ENCODE assay signal across 19 cellular contexts in genomic region chr19:16146112-16146511, GRCh38. TPM values are rescaled to one million over a fixed set of nuclear protein-coding genes. Genes with fewer than 3 reads are reported as not detected.
DNase-seq lines count a peak whose midpoint lies in the region; ATAC-seq, FAIRE-seq and TF ChIP-seq lines count a peak whose summit lies in the region.
"Had no signal": no experiment of that assay in that cellular context is flagged by ENCODE, and none has a peak within 500 bp of the region (broad histone marks: within the 10 kb centered on the region; RNA-seq: fewer than 3 reads in every experiment).

No MANE protein-coding gene starts in this region.

- FAIRE-seq in GM12892 (lab: Jason Lieb, UNC) = peak; percentile 27
- FAIRE-seq: keratinocyte had no signal

- no peaks in the 10 kb centered on the region for H3K9me3 ChIP-seq in neutrophil
- H3K9me3 ChIP-seq: heart right ventricle had no signal

- TF ChIP-seq POLR2A in GM12892 (IDR thresholded peaks at IDR 0.05; ENCODE audit: low read depth, low read length) = peak; percentile 49; the same call in 1 of the 2 replicates

- peak overlapping the region; percentile 49 to 99 for H3K4me3 Mint-ChIP-seq in activated T-cell treated with anti-CD3 and anti-CD28 coated beads, Interleukin-2, amount 50 U/mL, for 72 hours
- H3K4me3 Mint-ChIP-seq in activated T-cell treated with anti-CD3 and anti-CD28 coated beads, Interleukin-2, amount 50 U/mL, for 24 hours = no peak overlapping the region
- H3K4me3 Mint-ChIP-seq in activated T-helper 1 cell treated with anti-CD3 and anti-CD28 coated beads, Interleukin-12 subunit alpha, Interleukin-12 subunit beta, Interleukin-2, Interleukin-4 antibody, amounts not matched to agents 30 ng/mL and 10 ng/mL and 1 ng/mL, durations not matched to agents 14 hours and 24 hours and 36 hours = peak overlapping the region; percentile 98

- TF ChIP-seq CTCF in neutrophil (IDR thresholded peaks at IDR 0.05) = no peak

- no peaks in the 10 kb centered on the region for H3K27me3 Mint-ChIP-seq in activated T-cell treated with anti-CD3 and anti-CD28 coated beads, Interleukin-2, amount 50 U/mL, for 72 hours (ENCODE audit: low read depth)
- H3K27me3 Mint-ChIP-seq in activated T-cell treated with anti-CD3 and anti-CD28 coated beads, Interleukin-2, amount 50 U/mL, for 24 hours = no peaks in the 10 kb centered on the region
- no peaks in the 10 kb centered on the region for H3K27me3 Mint-ChIP-seq in activated T-helper 1 cell treated with anti-CD3 and anti-CD28 coated beads, Interleukin-12 subunit alpha, Interleukin-12 subunit beta, Interleukin-2, Interleukin-4 antibody, amounts not matched to agents 30 ng/mL and 10 ng/mL and 1 ng/mL, durations not matched to agents 14 hours and 24 hours and 36 hours (ENCODE audit: insufficient read depth)

- H3K36me3 Mint-ChIP-seq in activated T-cell treated with anti-CD3 and anti-CD28 coated beads, Interleukin-2, amount 50 U/mL, for 72 hours (ENCODE audit: insufficient read depth in 2 of 2) = peaks cover 6 to 16% of the 10 kb centered on the region in 2 donors
- peaks cover 30% of the 10 kb centered on the region for H3K36me3 Mint-ChIP-seq in activated T-cell treated with anti-CD3 and anti-CD28 coated beads, Interleukin-2, amount 50 U/mL, for 24 hours (ENCODE audit: low read depth)
- H3K36me3 Mint-ChIP-seq in activated T-helper 1 cell treated with anti-CD3 and anti-CD28 coated beads, Interleukin-12 subunit alpha, Interleukin-12 subunit beta, Interleukin-2, Interleukin-4 antibody, amounts not matched to agents 30 ng/mL and 10 ng/mL and 1 ng/mL, durations not matched to agents 14 hours and 24 hours and 36 hours (ENCODE audit: low read depth) = peaks cover 17% of the 10 kb centered on the region

- peaks cover 43% of the 10 kb centered on the region for H3K36me3 ChIP-seq in neutrophil
- H3K36me3 ChIP-seq: heart right ventricle had no signal

- DNase-seq in activated T-cell treated with anti-CD3 and anti-CD28 coated beads, Interleukin-2, amount 50 U/mL, for 72 hours = no peak
- no peak for DNase-seq in activated T-cell treated with anti-CD3 and anti-CD28 coated beads, Interleukin-2, amount 50 U/mL, for 24 hours
- DNase-seq in GM12892 (ENCODE audit: insufficient read length) = no peak
- DNase-seq in activated T-helper 1 cell treated with anti-CD3 and anti-CD28 coated beads, Interleukin-12 subunit alpha, Interleukin-12 subunit beta, Interleukin-2, Interleukin-4 antibody, amounts not matched to agents 30 ng/mL and 10 ng/mL and 1 ng/mL, durations not matched to agents 14 hours and 24 hours and 36 hours (ENCODE audit: low spot score) = no peak
- no peak for DNase-seq in 8988T
- no peak for DNase-seq in A172 (ENCODE audit: low spot score)
- DNase-seq: caudate nucleus; DMS153; effector CD8-positive, alpha-beta T cell; heart right ventricle; NCI-H1105 treated with DMSO at 0.1 percent for 48 hours; nucleus accumbens; right cardiac atrium had no signal

- no peaks in the 10 kb centered on the region for H3K27me3 ChIP-seq in neutrophil

- H3K4me3 ChIP-seq in neutrophil (ENCODE audit: low read depth in 1 of 2, low read length in 1 of 2) = peak overlapping the region; percentile 88 to 93

- no peak overlapping the region for H3K27ac Mint-ChIP-seq in activated T-cell treated with anti-CD3 and anti-CD28 coated beads, Interleukin-2, amount 50 U/mL, for 72 hours
- no peak overlapping the region for H3K27ac Mint-ChIP-seq in activated T-cell treated with anti-CD3 and anti-CD28 coated beads, Interleukin-2, amount 50 U/mL, for 24 hours
- H3K27ac Mint-ChIP-seq in activated T-helper 1 cell treated with anti-CD3 and anti-CD28 coated beads, Interleukin-12 subunit alpha, Interleukin-12 subunit beta, Interleukin-2, Interleukin-4 antibody, amounts not matched to agents 30 ng/mL and 10 ng/mL and 1 ng/mL, durations not matched to agents 14 hours and 24 hours and 36 hours = peak overlapping the region; percentile 58

- no peak for ATAC-seq in activated T-cell treated with anti-CD3 and anti-CD28 coated beads, Interleukin-2, amount 50 U/mL, for 72 hours (replicated peaks in 1 of 2)
- ATAC-seq in GM18861 (IDR thresholded peaks at IDR 0.05; ENCODE audit: unreplicated experiment) = no peak
- ATAC-seq: heart right ventricle, right cardiac atrium had no signal

- intact Hi-C loops in activated T-helper 1 cell treated with anti-CD3 and anti-CD28 coated beads, Interleukin-12 subunit alpha, Interleukin-12 subunit beta, Interleukin-2, Interleukin-4 antibody, amounts not matched to agents 30 ng/mL and 10 ng/mL and 1 ng/mL, durations not matched to agents 14 hours and 24 hours and 36 hours (cut with micrococcal nuclease) = no loop called here

- H3K9me3 Mint-ChIP-seq in activated T-cell treated with anti-CD3 and anti-CD28 coated beads, Interleukin-2, amount 50 U/mL, for 72 hours = no peaks in the 10 kb centered on the region
- H3K9me3 Mint-ChIP-seq in activated T-cell treated with anti-CD3 and anti-CD28 coated beads, Interleukin-2, amount 50 U/mL, for 24 hours = no peaks in the 10 kb centered on the region
- no peaks in the 10 kb centered on the region for H3K9me3 Mint-ChIP-seq in activated T-helper 1 cell treated with anti-CD3 and anti-CD28 coated beads, Interleukin-12 subunit alpha, Interleukin-12 subunit beta, Interleukin-2, Interleukin-4 antibody, amounts not matched to agents 30 ng/mL and 10 ng/mL and 1 ng/mL, durations not matched to agents 14 hours and 24 hours and 36 hours

- peaks cover 82 to 92% of the 10 kb centered on the region in 2 experiments for H3K4me1 ChIP-seq in neutrophil (ENCODE audit: control insufficient read depth in 1 of 2, insufficient read depth in 1 of 2, low read depth in 1 of 2, low read length in 1 of 2)

- peaks cover 32% of the 10 kb centered on the region for H3K4me1 Mint-ChIP-seq in activated T-cell treated with anti-CD3 and anti-CD28 coated beads, Interleukin-2, amount 50 U/mL, for 72 hours (ENCODE audit: low read depth)
- peaks cover 34% of the 10 kb centered on the region for H3K4me1 Mint-ChIP-seq in activated T-cell treated with anti-CD3 and anti-CD28 coated beads, Interleukin-2, amount 50 U/mL, for 24 hours (ENCODE audit: low read depth)
- peaks cover 46% of the 10 kb centered on the region for H3K4me1 Mint-ChIP-seq in activated T-helper 1 cell treated with anti-CD3 and anti-CD28 coated beads, Interleukin-12 subunit alpha, Interleukin-12 subunit beta, Interleukin-2, Interleukin-4 antibody, amounts not matched to agents 30 ng/mL and 10 ng/mL and 1 ng/mL, durations not matched to agents 14 hours and 24 hours and 36 hours (ENCODE audit: low read depth)

- H3K27ac ChIP-seq in neutrophil = peak overlapping the region; percentile 96
- H3K27ac ChIP-seq: VCaP had no signal

RNA-seq across cellular contexts. Expression of gene HSH2D, which starts 2.6 kb away (rescaled TPM):
- total RNA-seq in activated T-cell treated with anti-CD3 and anti-CD28 coated beads, Interleukin-2, amount 50 U/mL, for 72 hours = 10 to 100 TPM; 29.9 to 37.2 TPM
- polyA plus RNA-seq in GM12892 (2012; ENCODE audit: missing spikeins) = 89.1 TPM
- total RNA-seq in activated T-helper 1 cell treated with anti-CD3 and anti-CD28 coated beads, Interleukin-12 subunit alpha, Interleukin-12 subunit beta, Interleukin-2, Interleukin-4 antibody, amounts not matched to agents 30 ng/mL and 10 ng/mL and 1 ng/mL, durations not matched to agents 14 hours and 24 hours and 36 hours = 32.0 and 35.2 TPM in 2 replicates
- total RNA-seq in A172 (2014; rRNA removed; shearing (Covaris generic)) = not detected in 2 replicates

RNA-seq across cellular contexts. Expression of gene CIB3, which starts 27.2 kb away (rescaled TPM):
- not detected for total RNA-seq in activated T-cell treated with anti-CD3 and anti-CD28 coated beads, Interleukin-2, amount 50 U/mL, for 72 hours
- polyA plus RNA-seq in GM12892 (2012; ENCODE audit: missing spikeins) = not detected
- not detected in 2 replicates for total RNA-seq in activated T-helper 1 cell treated with anti-CD3 and anti-CD28 coated beads, Interleukin-12 subunit alpha, Interleukin-12 subunit beta, Interleukin-2, Interleukin-4 antibody, amounts not matched to agents 30 ng/mL and 10 ng/mL and 1 ng/mL, durations not matched to agents 14 hours and 24 hours and 36 hours
- not detected in 2 replicates for total RNA-seq in A172 (2014; rRNA removed; shearing (Covaris generic))
- total RNA-seq: heart right ventricle, mesenteric fat pad, right cardiac atrium, temporal lobe had no signal
- polyA plus RNA-seq: heart right ventricle, keratinocyte, right cardiac atrium had no signal

RNA-seq across cellular contexts. Expression of gene RAB8A, which starts 34.4 kb away (rescaled TPM):
- 10 to 100 TPM; 95.9 to 99.2 TPM for total RNA-seq in activated T-cell treated with anti-CD3 and anti-CD28 coated beads, Interleukin-2, amount 50 U/mL, for 72 hours
- polyA plus RNA-seq in GM12892 (2012; ENCODE audit: missing spikeins) = 158 TPM
- 235 and 248 TPM in 2 replicates for total RNA-seq in activated T-helper 1 cell treated with anti-CD3 and anti-CD28 coated beads, Interleukin-12 subunit alpha, Interleukin-12 subunit beta, Interleukin-2, Interleukin-4 antibody, amounts not matched to agents 30 ng/mL and 10 ng/mL and 1 ng/mL, durations not matched to agents 14 hours and 24 hours and 36 hours
- total RNA-seq in A172 (2014; rRNA removed; shearing (Covaris generic)) = 60.3 and 60.8 TPM in 2 replicates

RNA-seq across cellular contexts. Expression of gene FAM32A, which starts 39.1 kb away (rescaled TPM):
- 10 to 100 TPM; 47.0 to 49.5 TPM for total RNA-seq in activated T-cell treated with anti-CD3 and anti-CD28 coated beads, Interleukin-2, amount 50 U/mL, for 72 hours
- 40.8 TPM for polyA plus RNA-seq in GM12892 (2012; ENCODE audit: missing spikeins)
- 71.6 and 72.8 TPM in 2 replicates for total RNA-seq in activated T-helper 1 cell treated with anti-CD3 and anti-CD28 coated beads, Interleukin-12 subunit alpha, Interleukin-12 subunit beta, Interleukin-2, Interleukin-4 antibody, amounts not matched to agents 30 ng/mL and 10 ng/mL and 1 ng/mL, durations not matched to agents 14 hours and 24 hours and 36 hours
- 198 and 231 TPM in 2 replicates for total RNA-seq in A172 (2014; rRNA removed; shearing (Covaris generic))

RNA-seq across cellular contexts. Expression of gene AP1M1, which starts 51.6 kb away (rescaled TPM):
- 100 to 1,000 TPM; 112 TPM for total RNA-seq in activated T-cell treated with anti-CD3 and anti-CD28 coated beads, Interleukin-2, amount 50 U/mL, for 72 hours
- polyA plus RNA-seq in GM12892 (2012; ENCODE audit: missing spikeins) = 47.2 TPM
- 116 and 117 TPM in 2 replicates for total RNA-seq in activated T-helper 1 cell treated with anti-CD3 and anti-CD28 coated beads, Interleukin-12 subunit alpha, Interleukin-12 subunit beta, Interleukin-2, Interleukin-4 antibody, amounts not matched to agents 30 ng/mL and 10 ng/mL and 1 ng/mL, durations not matched to agents 14 hours and 24 hours and 36 hours
- 118 and 133 TPM in 2 replicates for total RNA-seq in A172 (2014; rRNA removed; shearing (Covaris generic))

Comparison
In these comparisons a context has a peak if more than half of its experiments do, and no peak if none do; other contexts are left out.
1. RNA of gene HSH2D, which starts 2.6 kb away (total RNA-seq): 29.9 to 37.2 TPM in activated T-cell treated with anti-CD3 and anti-CD28 coated beads, Interleukin-2, amount 50 U/mL, for 72 hours and 32.0 to 35.2 TPM in activated T-helper 1 cell treated with anti-CD3 and anti-CD28 coated beads, Interleukin-12 subunit alpha, Interleukin-12 subunit beta, Interleukin-2, Interleukin-4 antibody, amounts not matched to agents 30 ng/mL and 10 ng/mL and 1 ng/mL, durations not matched to agents 14 hours and 24 hours and 36 hours; not detected in A172; every median in the first group is over 10 times any median in the second.